ENCODE assay signal across 7 cellular contexts in the genomic region with DNA sequence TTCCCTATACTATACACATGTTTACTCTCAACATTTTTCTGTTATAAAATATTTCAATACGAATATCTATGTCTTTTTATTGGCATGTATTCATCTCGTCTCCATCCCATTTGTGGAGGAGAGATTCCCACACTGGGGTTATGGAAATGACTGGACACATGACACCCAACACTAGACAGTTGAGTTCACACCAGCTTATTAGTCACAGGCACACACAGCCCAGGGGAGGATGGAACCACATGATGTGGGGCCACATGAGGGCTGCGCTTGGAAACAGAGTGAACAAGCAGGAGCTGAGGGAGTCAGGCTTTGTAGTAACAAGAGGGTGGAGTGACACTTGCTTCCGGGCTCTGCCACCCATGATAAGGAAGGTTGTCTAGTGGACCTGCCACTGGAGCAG.
DNase-seq lines count a peak whose midpoint lies in the region; ATAC-seq, FAIRE-seq and TF ChIP-seq lines count a peak whose summit lies in the region.
"Not testable (repeated sequence)": the region's sequence is repeated elsewhere in the genome, so short reads cannot be mapped to it uniquely, and the experiment has no call there.

No MANE protein-coding gene starts in this region.

- BruUV-seq in GM12878 (replicated peaks; lab: Mats Ljungman, UMichigan) = not testable (repeated sequence)

- CTCF ChIA-PET in activated CD4-positive, alpha-beta T cell treated with anti-CD3 and anti-CD28 coated beads for 36 hours (lab: Charles Lee); GM12878 (lab: Yijun Ruan, JAX); H1 (lab: Charles Lee; ENCODE audit: partially characterized antibody): not testable (repeated sequence)

- H4K91ac ChIP-seq in H1 (replicated peaks; ENCODE audit: insufficient read length, low read length) = not testable (repeated sequence)

- POLR2A ChIA-PET in activated CD4-positive, alpha-beta T cell treated with anti-CD3 and anti-CD28 coated beads for 36 hours (lab: Charles Lee); GM12878 (lab: Charles Lee); H1 (lab: Charles Lee; ENCODE audit: partially characterized antibody): not testable (repeated sequence)

- H3K4ac ChIP-seq in H1 (replicated peaks; ENCODE audit: insufficient read length, low read depth, low read length) = not testable (repeated sequence)

- not testable (repeated sequence) for H3K18ac ChIP-seq in H1 (ENCODE audit: extremely low read depth, low read length)

- not testable (repeated sequence) for H2BK5ac ChIP-seq in H1 (ENCODE audit: low read depth, low read length)

- not testable (repeated sequence) for H3K4me2 ChIP-seq in GM12878 (ENCODE audit: control insufficient read depth, insufficient read depth); H1 (ENCODE audit: insufficient read depth in 1 of 2, low read depth in 2 of 2, low read length in 2 of 2)

- H3K79me1 ChIP-seq in H1 (ENCODE audit: low read depth, low read length) = not testable (repeated sequence)

- RAD21 ChIA-PET in GM12878 (lab: Charles Lee; ENCODE audit: unreplicated experiment) = not testable (repeated sequence)

- not testable (repeated sequence) for H3K4me1 Mint-ChIP-seq in activated CD4-positive, alpha-beta T cell treated with anti-CD3 and anti-CD28 coated beads for 36 hours; stimulated activated effector memory CD8-positive, alpha-beta T cell treated with anti-CD3 and anti-CD28 coated beads, Interleukin-12 subunit alpha, Interleukin-12 subunit beta, amount 100 ng/mL, for 72 hours

- H3K4me1 ChIP-seq in GM12878 (ENCODE audit: control insufficient read depth, insufficient read depth, low read length); H1 (replicated peaks in 1 of 4; ENCODE audit: control insufficient read depth in 3 of 4, insufficient read depth in 4 of 4, low read length in 3 of 4); foreskin keratinocyte: not testable (repeated sequence)

- TF ChIP-seq EP300 in GM12878 (IDR thresholded peaks at IDR 0.05; ENCODE audit: borderline replicate concordance in 1 of 2, control insufficient read depth in 1 of 2, low read depth in 2 of 2, low read length in 2 of 2); H1 (IDR thresholded peaks at IDR 0.05; ENCODE audit: borderline replicate concordance in 1 of 2, low read depth in 2 of 2, low read length in 2 of 2): not testable (repeated sequence)

- not testable (repeated sequence) for H3K27ac Mint-ChIP-seq in activated CD4-positive, alpha-beta T cell treated with anti-CD3 and anti-CD28 coated beads for 36 hours; stimulated activated effector memory CD8-positive, alpha-beta T cell treated with anti-CD3 and anti-CD28 coated beads, Interleukin-12 subunit alpha, Interleukin-12 subunit beta, amount 100 ng/mL, for 72 hours

- DNase-seq in GM12891 (ENCODE audit: insufficient read length, low spot score); RCC 7860 (ENCODE audit: low spot score); activated CD4-positive, alpha-beta T cell treated with anti-CD3 and anti-CD28 coated beads for 36 hours; GM12878 (ENCODE audit: low read depth, low spot score); H1 (ENCODE audit: low read depth in 1 of 2, low spot score in 2 of 2); foreskin keratinocyte; stimulated activated effector memory CD8-positive, alpha-beta T cell treated with anti-CD3 and anti-CD28 coated beads, Interleukin-12 subunit alpha, Interleukin-12 subunit beta, amount 100 ng/mL, for 72 hours (ENCODE audit: low spot score in 2 of 2): not testable (repeated sequence)

- H3K4me3 Mint-ChIP-seq in activated CD4-positive, alpha-beta T cell treated with anti-CD3 and anti-CD28 coated beads for 36 hours; stimulated activated effector memory CD8-positive, alpha-beta T cell treated with anti-CD3 and anti-CD28 coated beads, Interleukin-12 subunit alpha, Interleukin-12 subunit beta, amount 100 ng/mL, for 72 hours: not testable (repeated sequence)

- H3K9ac ChIP-seq in GM12878 (ENCODE audit: control insufficient read depth, insufficient read depth, low read length); H1 (replicated peaks in 1 of 4; ENCODE audit: extremely low read depth in 1 of 4, low read depth in 3 of 4, low read length in 3 of 4): not testable (repeated sequence)

- not testable (repeated sequence) for H4K5ac ChIP-seq in H1 (ENCODE audit: insufficient read length, low read depth, low read length)

- SMC1A ChIA-PET in GM12878 (lab: Charles Lee; ENCODE audit: uncharacterized antibody, unreplicated experiment) = not testable (repeated sequence)

- TF ChIP-seq CTCF in GM12878 (IDR thresholded peaks at IDR 0.05 in 2 of 3, conservative IDR thresholded peaks at IDR 0.05 in 1 of 3; ENCODE audit: control insufficient read depth in 2 of 3, extremely low read depth in 1 of 3, insufficient read depth in 1 of 3, low read depth in 3 of 3, low read length in 3 of 3); H1 (IDR thresholded peaks at IDR 0.05; ENCODE audit: control extremely low read depth in 1 of 3, insufficient read depth in 1 of 3, low read depth in 1 of 3, low read length in 3 of 3); foreskin keratinocyte (conservative IDR thresholded peaks at IDR 0.05): not testable (repeated sequence)

- not testable (repeated sequence) for H3K27ac ChIP-seq in GM12878 (ENCODE audit: control insufficient read depth, insufficient read depth); H1 (ENCODE audit: low read depth, low read length); foreskin keratinocyte

- TF ChIP-seq RAD21 in GM12878 (IDR thresholded peaks at IDR 0.05; ENCODE audit: insufficient read depth, low read depth, low read length); H1 (IDR thresholded peaks at IDR 0.05 in 1 of 2, conservative IDR thresholded peaks at IDR 0.05 in 1 of 2; ENCODE audit: low read depth in 2 of 2, low read length in 2 of 2): not testable (repeated sequence)

- FAIRE-seq in GM12891 (lab: Jason Lieb, UNC) (peak; percentile 20), RCC 7860 (lab: Jason Lieb, UNC) (peak; percentile 78), GM12878 (lab: Jason Lieb, UNC) (peak; percentile 52), H1 (lab: Jason Lieb, UNC) (peak; percentile 66)

- not testable (repeated sequence) for H4K8ac ChIP-seq in H1 (ENCODE audit: extremely low read depth, insufficient read depth, low read length)

- H3K14ac ChIP-seq in H1 (ENCODE audit: insufficient read length) = not testable (repeated sequence)

- in situ Hi-C loops in GM12878 (cut with MboI) = not testable (repeated sequence)

- ATAC-seq in activated CD4-positive, alpha-beta T cell treated with anti-CD3 and anti-CD28 coated beads for 36 hours = peak; percentile 26
- not testable (repeated sequence) for ATAC-seq in GM12878
- ATAC-seq in foreskin keratinocyte = peak; percentile 40
- ATAC-seq in stimulated activated effector memory CD8-positive, alpha-beta T cell treated with anti-CD3 and anti-CD28 coated beads, Interleukin-12 subunit alpha, Interleukin-12 subunit beta, amount 100 ng/mL, for 72 hours = peak; percentile 62

- H3K4me3 ChIP-seq in GM12878; H1 (ENCODE audit: extremely low read depth in 1 of 4, insufficient read depth in 2 of 4, low read depth in 3 of 4, low read length in 4 of 4): not testable (repeated sequence)

- not testable (repeated sequence) for H3K79me2 ChIP-seq in GM12878 (ENCODE audit: control insufficient read depth, insufficient read depth, low read length); H1 (ENCODE audit: control insufficient read depth in 1 of 2, insufficient read depth in 2 of 2, low read length in 2 of 2)

- not testable (repeated sequence) for H4K20me1 ChIP-seq in GM12878 (ENCODE audit: control insufficient read depth, insufficient read depth); H1 (replicated peaks in 1 of 2; ENCODE audit: control insufficient read depth in 1 of 2, insufficient read depth in 2 of 2, low read length in 2 of 2)

- not testable (repeated sequence) for H2BK12ac ChIP-seq in H1 (ENCODE audit: low read depth, low read length)

- not testable (repeated sequence) for H3K23me2 ChIP-seq in H1 (ENCODE audit: low read depth, low read length)

- no CpG with 5 or more reads among the region's 4 CpGs for WGBS in GM12878 (ENCODE audit: insufficient coverage, insufficient replicate concordance, low lambda C conversion rate, missing lambda C conversion rate)
- WGBS in H1 (ENCODE audit: extremely low coverage in 1 of 2, insufficient coverage in 1 of 2, insufficient read length in 1 of 2, insufficient replicate concordance in 2 of 2, low coverage in 1 of 2, low lambda C conversion rate in 2 of 2, missing lambda C conversion rate in 1 of 2), 2 experiments = no CpG with 5 or more reads among the region's 4 CpGs

- not testable (repeated sequence) for H2AK5ac ChIP-seq in H1 (ENCODE audit: low read depth, low read length)

- not testable (repeated sequence) for H3K56ac ChIP-seq in H1 (replicated peaks; ENCODE audit: insufficient read length, low read depth, low read length)

- H3K36me3 ChIP-seq in GM12878 (ENCODE audit: control insufficient read depth in 2 of 2, insufficient read depth in 2 of 2, low read length in 1 of 2); H1 (ENCODE audit: control insufficient read depth in 2 of 4, insufficient read depth in 4 of 4, low read length in 3 of 4): not testable (repeated sequence)

- intact Hi-C loops in activated CD4-positive, alpha-beta T cell treated with anti-CD3 and anti-CD28 coated beads for 36 hours (cut with DNase I, micrococcal nuclease); GM12878 (cut with micrococcal nuclease; ENCODE audit: unreplicated experiment): not testable (repeated sequence)

- not testable (repeated sequence) for H3K27me3 Mint-ChIP-seq in activated CD4-positive, alpha-beta T cell treated with anti-CD3 and anti-CD28 coated beads for 36 hours

- not testable (repeated sequence) for H2BK120ac ChIP-seq in H1 (replicated peaks; ENCODE audit: low read depth, low read length)

- H2BK15ac ChIP-seq in H1 (ENCODE audit: low read length) = not testable (repeated sequence)

- H3K9me3 Mint-ChIP-seq in activated CD4-positive, alpha-beta T cell treated with anti-CD3 and anti-CD28 coated beads for 36 hours (ENCODE audit: low read depth); stimulated activated effector memory CD8-positive, alpha-beta T cell treated with anti-CD3 and anti-CD28 coated beads, Interleukin-12 subunit alpha, Interleukin-12 subunit beta, amount 100 ng/mL, for 72 hours: not testable (repeated sequence)

- not testable (repeated sequence) for H3K9me3 ChIP-seq in GM12878 (replicated peaks; ENCODE audit: control insufficient read depth, insufficient read depth, low read length); H1 (ENCODE audit: insufficient read depth in 2 of 2, low read depth in 1 of 2, low read length in 1 of 2)

- H3K27me3 ChIP-seq in GM12878 (replicated peaks in 1 of 2; ENCODE audit: control insufficient read depth in 2 of 2, insufficient read depth in 2 of 2, low read length in 1 of 2); H1 (replicated peaks in 1 of 4; ENCODE audit: control insufficient read depth in 3 of 4, extremely low read depth in 1 of 4, insufficient read depth in 3 of 4, low read length in 3 of 4); foreskin keratinocyte: not testable (repeated sequence)

- not testable (repeated sequence) for TF ChIP-seq POLR2A in GM12891 (IDR thresholded peaks at IDR 0.05; ENCODE audit: low read depth, low read length); GM12878 (IDR thresholded peaks at IDR 0.05; ENCODE audit: low read depth, low read length); H1 (IDR thresholded peaks at IDR 0.05; ENCODE audit: control extremely low read depth in 1 of 2, low read depth in 2 of 2, low read length in 2 of 2)

- H3K36me3 Mint-ChIP-seq in activated CD4-positive, alpha-beta T cell treated with anti-CD3 and anti-CD28 coated beads for 36 hours (ENCODE audit: low read depth); stimulated activated effector memory CD8-positive, alpha-beta T cell treated with anti-CD3 and anti-CD28 coated beads, Interleukin-12 subunit alpha, Interleukin-12 subunit beta, amount 100 ng/mL, for 72 hours: not testable (repeated sequence)

- H3K23ac ChIP-seq in H1 (ENCODE audit: insufficient read length) = not testable (repeated sequence)

- H2BK20ac ChIP-seq in H1 (ENCODE audit: low read length) = not testable (repeated sequence)

- not testable (repeated sequence) for H2AFZ ChIP-seq in GM12878 (ENCODE audit: control insufficient read depth, low read depth, low read length); H1 (ENCODE audit: low read length)
